In genomic region chr17:65062168-65062915, GRCh38 we compare ENCODE assay signal across 12 cellular contexts. TPM values are rescaled to one million over a fixed set of nuclear protein-coding genes. Genes with fewer than 3 reads are reported as not detected.
DNase-seq lines count a peak whose midpoint lies in the region; ATAC-seq and TF ChIP-seq lines count a peak whose summit lies in the region.
"Had no signal": no experiment of that assay in that cellular context is flagged by ENCODE, and none has a peak within 500 bp of the region (broad histone marks: within the 10 kb centered on the region; RNA-seq: fewer than 3 reads in every experiment).

No MANE protein-coding gene starts in this region.

- H3K27ac ChIP-seq in caudate nucleus (ENCODE audit: low read depth, low read length) (peak overlapping the region; percentile 60), stomach (peak overlapping the region; percentile 52 to 80 (median 70))

- TF ChIP-seq POLR2A in stomach (IDR thresholded peaks at IDR 0.05): no peak

- ATAC-seq in left lobe of liver: peak; percentile 51
- ATAC-seq: activated naive CD4-positive, alpha-beta T cell treated with anti-CD3 and anti-CD28 coated beads, Interleukin-2, amount 50 U/mL, for 72 hours; stimulated activated naive CD8-positive, alpha-beta T cell treated with anti-CD3 and anti-CD28 coated beads, Interleukin-15, amount 100 ng/mL, for 72 hours had no signal

- peaks cover 7 to 51% (median 30%) of the 10 kb centered on the region in 4 donors for H3K4me1 ChIP-seq in stomach

- no peak for TF ChIP-seq CTCF in stomach (IDR thresholded peaks at IDR 0.05)

- H3K4me3 Mint-ChIP-seq in activated CD4-positive, alpha-beta T cell treated with anti-CD3 and anti-CD28 coated beads, Interleukin-2, amount 10 ng/mL, durations not matched to agents 24 days and 14 days: no peak overlapping the region
- H3K4me3 Mint-ChIP-seq: stimulated activated naive CD8-positive, alpha-beta T cell treated with anti-CD3 and anti-CD28 coated beads, Interleukin-15, amount 100 ng/mL, for 72 hours had no signal

- H3K27me3 ChIP-seq in stomach: no peaks in the 10 kb centered on the region

- intact Hi-C loops in stomach (cut with DNase I; ENCODE audit: low total_unique reads): no loop called here
- intact Hi-C loops in activated CD4-positive, alpha-beta T cell treated with anti-CD3 and anti-CD28 coated beads, Interleukin-2, amount 10 ng/mL, durations not matched to agents 24 days and 14 days (cut with micrococcal nuclease): no loop called here

- peaks cover 12% of the 10 kb centered on the region for H3K27me3 Mint-ChIP-seq in activated CD4-positive, alpha-beta T cell treated with anti-CD3 and anti-CD28 coated beads, Interleukin-2, amount 10 ng/mL, durations not matched to agents 24 days and 14 days

- peak; percentile 55 for DNase-seq in M059J (ENCODE audit: low read depth)
- peak in 2 of 61 donors; percentile 21 to 30 for DNase-seq in caudate nucleus (lab: John Stamatoyannopoulos, UW)
- DNase-seq in left lobe of liver (ENCODE audit: low spot score): no peak
- no peak for DNase-seq in stomach
- no peak for DNase-seq in SHP77 treated with DMSO at 0.1 percent for 48 hours (lab: John Stamatoyannopoulos, UW)
- no peak for DNase-seq in NCI-H1694 treated with DMSO at 0.1 percent for 48 hours (lab: John Stamatoyannopoulos, UW)
- DNase-seq in activated CD4-positive, alpha-beta T cell treated with anti-CD3 and anti-CD28 coated beads, Interleukin-2, amount 10 ng/mL, durations not matched to agents 24 days and 14 days: no peak
- DNase-seq in AG08396 (ENCODE audit: low spot score): no peak
- DNase-seq: DMS153; NCI-H1436; stimulated activated naive CD8-positive, alpha-beta T cell treated with anti-CD3 and anti-CD28 coated beads, Interleukin-15, amount 100 ng/mL, for 72 hours had no signal

- H3K27ac Mint-ChIP-seq in activated CD4-positive, alpha-beta T cell treated with anti-CD3 and anti-CD28 coated beads, Interleukin-2, amount 10 ng/mL, durations not matched to agents 24 days and 14 days: no peak overlapping the region
- H3K27ac Mint-ChIP-seq: activated naive CD4-positive, alpha-beta T cell treated with anti-CD3 and anti-CD28 coated beads, Interleukin-2, amount 50 U/mL, for 72 hours; stimulated activated naive CD8-positive, alpha-beta T cell treated with anti-CD3 and anti-CD28 coated beads, Interleukin-15, amount 100 ng/mL, for 72 hours had no signal

- WGBS in stomach, 5 donors: 23 to 44% (median 33%) methylated on average over 8 of the region's 8 CpGs

- H3K9me3 Mint-ChIP-seq in activated CD4-positive, alpha-beta T cell treated with anti-CD3 and anti-CD28 coated beads, Interleukin-2, amount 10 ng/mL, durations not matched to agents 24 days and 14 days: no peaks in the 10 kb centered on the region
- H3K9me3 Mint-ChIP-seq: activated naive CD4-positive, alpha-beta T cell treated with anti-CD3 and anti-CD28 coated beads, Interleukin-2, amount 50 U/mL, for 72 hours; stimulated activated naive CD8-positive, alpha-beta T cell treated with anti-CD3 and anti-CD28 coated beads, Interleukin-15, amount 100 ng/mL, for 72 hours had no signal

- no peak for TF ChIP-seq EP300 in stomach (IDR thresholded peaks at IDR 0.05)

- no peaks in the 10 kb centered on the region for H3K36me3 Mint-ChIP-seq in activated CD4-positive, alpha-beta T cell treated with anti-CD3 and anti-CD28 coated beads, Interleukin-2, amount 10 ng/mL, durations not matched to agents 24 days and 14 days (ENCODE audit: low read depth)
- H3K36me3 Mint-ChIP-seq: activated naive CD4-positive, alpha-beta T cell treated with anti-CD3 and anti-CD28 coated beads, Interleukin-2, amount 50 U/mL, for 72 hours had no signal

- peaks cover 4% of the 10 kb centered on the region for H3K4me1 Mint-ChIP-seq in activated CD4-positive, alpha-beta T cell treated with anti-CD3 and anti-CD28 coated beads, Interleukin-2, amount 10 ng/mL, durations not matched to agents 24 days and 14 days

- no peak overlapping the region for H3K4me3 ChIP-seq in stomach

- H3K36me3 ChIP-seq in stomach: no peaks in the 10 kb centered on the region

- H3K9me3 ChIP-seq in stomach: no peaks in the 10 kb centered on the region

RNA-seq across cellular contexts. Expression of gene GNA13, which starts 5.8 kb away (rescaled TPM):
- total RNA-seq in M059J (2014; rRNA removed; shearing (Covaris generic)): 40.4 and 61.9 TPM in 2 replicates
- total RNA-seq in left lobe of liver (11.8 TPM), stomach (10 to 100 TPM; 36.2 to 90.6 (median 45.8) TPM)
- polyA plus RNA-seq in stomach: 10 to 100 TPM; 10.6 to 26.7 (median 17.5) TPM
- total RNA-seq in activated CD4-positive, alpha-beta T cell treated with anti-CD3 and anti-CD28 coated beads, Interleukin-2, amount 10 ng/mL, durations not matched to agents 24 days and 14 days: 51.1 and 52.3 TPM in 2 replicates
